Comparison of ENCODE assay signal across 1 cellular context in the genomic region with DNA sequence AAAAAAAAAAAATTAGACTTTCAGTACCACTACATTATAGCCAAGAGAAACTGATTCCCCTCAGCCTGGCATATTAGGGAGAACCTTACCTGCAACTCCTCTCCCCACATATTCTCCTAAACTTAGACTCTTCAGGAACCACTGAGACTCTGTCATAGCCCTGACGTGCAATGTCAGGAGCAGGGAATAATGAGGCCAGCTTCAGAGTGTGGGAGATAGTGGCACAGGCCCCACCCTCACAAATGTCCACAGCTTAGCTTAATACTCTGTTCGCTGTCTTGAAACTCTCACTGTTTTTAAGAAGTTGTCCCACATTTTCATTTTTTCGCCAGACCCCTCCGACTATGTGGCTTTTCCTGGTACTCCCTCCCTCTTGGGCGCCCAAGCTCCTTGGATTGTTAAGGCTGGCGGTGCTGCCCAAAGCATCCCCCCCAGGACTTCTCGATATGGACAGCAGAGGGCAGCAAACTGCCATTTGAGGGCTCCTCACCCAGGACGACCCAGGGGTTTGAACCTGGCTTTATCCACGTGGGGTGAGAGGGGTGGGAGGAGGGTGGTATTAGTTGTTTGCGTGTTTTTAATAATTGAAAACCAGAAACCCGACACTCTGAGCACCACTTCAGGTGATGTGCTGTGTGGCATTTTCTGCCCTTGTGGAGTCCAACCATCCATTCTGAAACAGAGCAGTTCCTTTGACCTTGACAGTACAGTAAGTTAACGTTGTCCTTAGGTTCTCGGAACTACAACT.
TF ChIP-seq lines count a peak whose summit lies in the region.

No MANE protein-coding gene starts in this region.

TF ChIP-seq in GM12878, 131 proteins besides CTCF, POLR2A, EP300 and RAD21 (continued from another document):
- TF ChIP-seq, protein P1, sequence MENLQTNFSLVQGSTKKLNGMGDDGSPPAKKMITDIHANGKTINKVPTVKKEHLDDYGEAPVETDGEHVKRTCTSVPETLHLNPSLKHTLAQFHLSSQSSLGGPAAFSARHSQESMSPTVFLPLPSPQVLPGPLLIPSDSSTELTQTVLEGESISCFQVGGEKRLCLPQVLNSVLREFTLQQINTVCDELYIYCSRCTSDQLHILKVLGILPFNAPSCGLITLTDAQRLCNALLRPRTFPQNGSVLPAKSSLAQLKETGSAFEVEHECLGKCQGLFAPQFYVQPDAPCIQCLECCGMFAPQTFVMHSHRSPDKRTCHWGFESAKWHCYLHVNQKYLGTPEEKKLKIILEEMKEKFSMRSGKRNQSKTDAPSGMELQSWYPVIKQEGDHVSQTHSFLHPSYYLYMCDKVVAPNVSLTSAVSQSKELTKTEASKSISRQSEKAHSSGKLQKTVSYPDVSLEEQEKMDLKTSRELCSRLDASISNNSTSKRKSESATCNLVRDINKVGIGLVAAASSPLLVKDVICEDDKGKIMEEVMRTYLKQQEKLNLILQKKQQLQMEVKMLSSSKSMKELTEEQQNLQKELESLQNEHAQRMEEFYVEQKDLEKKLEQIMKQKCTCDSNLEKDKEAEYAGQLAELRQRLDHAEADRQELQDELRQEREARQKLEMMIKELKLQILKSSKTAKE (IDR thresholded peaks at IDR 0.05; ENCODE audit: low read depth, poor library complexity, severe bottlenecking): peak; percentile 23
- TF ChIP-seq SMC3 (IDR thresholded peaks at IDR 0.05; ENCODE audit: borderline replicate concordance, low read length): peak; percentile 90
TF ChIP-seq in GM12878: peak in this region for 6.
